In the genomic region with DNA sequence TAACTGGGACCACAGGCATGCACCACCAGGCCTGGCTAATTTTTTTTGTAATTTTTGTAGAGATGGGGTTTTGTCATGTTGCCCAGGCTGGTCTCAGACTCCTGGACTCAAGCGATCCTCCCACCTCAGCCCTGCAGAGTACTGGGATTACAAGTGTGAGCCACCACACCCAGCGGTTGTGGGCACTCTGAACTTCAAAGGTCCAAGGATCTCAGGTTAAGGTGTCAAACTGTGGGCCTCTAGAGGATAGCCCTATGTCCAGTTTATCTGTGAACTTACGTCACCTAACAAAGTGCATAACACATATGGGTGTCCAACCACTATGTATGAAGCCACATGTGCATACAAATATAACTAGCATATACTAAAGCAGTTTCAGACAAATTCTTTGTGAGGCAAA, we compare ENCODE assay signal across 16 cellular contexts. TPM values are rescaled to one million over a fixed set of nuclear protein-coding genes. Genes with fewer than 3 reads are reported as not detected.
DNase-seq lines count a peak whose midpoint lies in the region; TF ChIP-seq lines count a peak whose summit lies in the region.
"Had no signal": no experiment of that assay in that cellular context is flagged by ENCODE, and none has a peak within 500 bp of the region (broad histone marks: within the 10 kb centered on the region; RNA-seq: fewer than 3 reads in every experiment).

No MANE protein-coding gene starts in this region.

- no peak for TF ChIP-seq POLR2A in stomach (IDR thresholded peaks at IDR 0.05)

- peaks cover 2% of the 10 kb centered on the region for H3K27me3 Mint-ChIP-seq in activated CD4-positive, alpha-beta memory T cell treated with anti-CD3 and anti-CD28 coated beads for 36 hours
- H3K27me3 Mint-ChIP-seq: naive B cell had no signal

- no peak for TF ChIP-seq EP300 in stomach (IDR thresholded peaks at IDR 0.05)

- H3K27me3 ChIP-seq in stomach (no peaks in the 10 kb centered on the region), dorsolateral prefrontal cortex (no peaks in the 10 kb centered on the region)

- intact Hi-C loops in activated CD4-positive, alpha-beta memory T cell treated with anti-CD3 and anti-CD28 coated beads for 36 hours (cut with micrococcal nuclease) = loop anchor here (5.0 kb wide), 1 partner anchor 253 kb away; a partner anchor contains a TSS
- intact Hi-C loops in stomach (cut with DNase I; ENCODE audit: low total_unique reads) (no loop called here), dorsolateral prefrontal cortex (cut with DNase I) (no loop called here)

- H3K9me3 Mint-ChIP-seq in activated CD4-positive, alpha-beta memory T cell treated with anti-CD3 and anti-CD28 coated beads for 36 hours = peaks cover 3% of the 10 kb centered on the region
- H3K9me3 Mint-ChIP-seq: naive B cell had no signal

- H3K27ac ChIP-seq in stomach (peak overlapping the region in 3 of 5 donors; percentile 37 to 57 (median 52)), dorsolateral prefrontal cortex (peak overlapping the region in 12 of 59 donors; percentile 5 to 70 (median 38))
- H3K27ac ChIP-seq: psoas muscle had no signal

- POLR2A ChIA-PET in activated CD4-positive, alpha-beta memory T cell treated with anti-CD3 and anti-CD28 coated beads for 36 hours (lab: Charles Lee) = interaction anchor here (1.0 to 14.3 kb wide), 4 partner anchors 10 to 21 kb away, joined by 3 to 343 read pairs (median 82); no protein-coding TSS in a partner anchor

- H3K4me1 ChIP-seq in stomach = peaks cover 0 to 19% (median 0%) of the 10 kb centered on the region in 4 donors
- H3K4me1 ChIP-seq: psoas muscle had no signal

- H3K36me3 ChIP-seq in stomach = no peaks in the 10 kb centered on the region

- no peaks in the 10 kb centered on the region for H3K9me3 ChIP-seq in stomach
- H3K9me3 ChIP-seq: psoas muscle had no signal

- H3K4me3 ChIP-seq in stomach = no peak overlapping the region
- H3K4me3 ChIP-seq in dorsolateral prefrontal cortex = no peak overlapping the region
- H3K4me3 ChIP-seq: psoas muscle had no signal

- H3K4me3 Mint-ChIP-seq in activated CD4-positive, alpha-beta memory T cell treated with anti-CD3 and anti-CD28 coated beads for 36 hours = peak overlapping the region; percentile 10

- no peak for TF ChIP-seq CTCF in stomach (IDR thresholded peaks at IDR 0.05)
- no peak for TF ChIP-seq CTCF in dorsolateral prefrontal cortex (IDR thresholded peaks at IDR 0.05 in 54 of 56, conservative IDR thresholded peaks at IDR 0.05 in 2 of 56; ENCODE audit: low read depth in 1 of 56, partially characterized antibody in 56 of 56)

- H3K4me1 Mint-ChIP-seq in activated CD4-positive, alpha-beta memory T cell treated with anti-CD3 and anti-CD28 coated beads for 36 hours (ENCODE audit: low read depth) = peaks cover 71% of the 10 kb centered on the region

- WGBS in stomach, 5 donors = 78 to 93% (median 91%) methylated on average over 3 of the region's 3 CpGs

- CTCF ChIA-PET in activated CD4-positive, alpha-beta memory T cell treated with anti-CD3 and anti-CD28 coated beads for 36 hours (lab: Charles Lee) = interaction anchor here (10.3 kb wide), 1 partner anchor 21 kb away, joined by 112 read pairs; no protein-coding TSS in a partner anchor

- H3K27ac Mint-ChIP-seq in activated CD4-positive, alpha-beta memory T cell treated with anti-CD3 and anti-CD28 coated beads for 36 hours = peak overlapping the region; percentile 80

- DNase-seq in activated effector memory CD4-positive, alpha-beta T cell treated with anti-CD3 and anti-CD28 coated beads, Interleukin-2, amount 50 U/mL, for 16 hours = peak; percentile 50
- no peak for DNase-seq in activated effector memory CD4-positive, alpha-beta T cell treated with Interleukin-2 at 50 U/mL for 16 hours
- peak; percentile 50 for DNase-seq in activated CD4-positive, alpha-beta memory T cell treated with anti-CD3 and anti-CD28 coated beads for 36 hours
- peak; percentile 10 for DNase-seq in iris pigment epithelial cell (ENCODE audit: low read depth)
- peak; percentile 15 for DNase-seq in stomach
- no peak for DNase-seq in NCI-H82 (lab: John Stamatoyannopoulos, UW)
- no peak for DNase-seq in NCI-H128 (lab: John Stamatoyannopoulos, UW; ENCODE audit: unreplicated experiment)
- DNase-seq in dorsolateral prefrontal cortex = no peak
- DNase-seq: anterior cingulate cortex, left colon, naive B cell, NCI-H1092, NCI-H2227 treated with DMSO at 0.1 percent for 48 hours, psoas muscle, SIG-M5, trophoblast cell had no signal

- H3K36me3 Mint-ChIP-seq in activated CD4-positive, alpha-beta memory T cell treated with anti-CD3 and anti-CD28 coated beads for 36 hours = peaks cover 20% of the 10 kb centered on the region
- H3K36me3 Mint-ChIP-seq: naive B cell had no signal

RNA-seq across cellular contexts. Expression of a gene that starts 3.2 kb away (rescaled TPM):
- 100 to 1,000 TPM; 961 to 988 TPM for total RNA-seq in activated CD4-positive, alpha-beta memory T cell treated with anti-CD3 and anti-CD28 coated beads for 36 hours
- 1 to 10 TPM in 2 of 5 donors, under 1 TPM in 1, not detected in 2; 0.45 to 2.3 (median 1.5) TPM for total RNA-seq in stomach
- 1 to 10 TPM in 1 of 3 donors, under 1 TPM in 2; 0.46 to 1.3 (median 0.60) TPM for polyA plus RNA-seq in stomach
- under 1 TPM in 7 of 120 experiments, not detected in 113; 0.19 to 0.83 (median 0.68) TPM for total RNA-seq in dorsolateral prefrontal cortex

RNA-seq across cellular contexts. Expression of a gene that starts 23.4 kb away (rescaled TPM):
- total RNA-seq in activated CD4-positive, alpha-beta memory T cell treated with anti-CD3 and anti-CD28 coated beads for 36 hours = 100 to 1,000 TPM; 151 to 155 TPM
- total RNA-seq in stomach = 100 to 1,000 TPM in 3 of 5 donors, 10 to 100 TPM in 2; 71.0 to 168 (median 105) TPM
- 10 to 100 TPM; 41.4 to 58.5 (median 50.9) TPM for polyA plus RNA-seq in stomach
- total RNA-seq in dorsolateral prefrontal cortex = 100 to 1,000 TPM in 44 of 120 experiments, 10 to 100 TPM in 76; 67.3 to 155 (median 95.4) TPM

Comparison
In these comparisons a context has a peak if more than half of its experiments do, and no peak if none do; other contexts are left out.
1. DNase-seq: peak in activated effector memory CD4-positive, alpha-beta T cell treated with anti-CD3 and anti-CD28 coated beads, Interleukin-2, amount 50 U/mL, for 16 hours (single experiment), activated CD4-positive, alpha-beta memory T cell treated with anti-CD3 and anti-CD28 coated beads for 36 hours (single experiment), iris pigment epithelial cell (single experiment) and stomach (single experiment); none in activated effector memory CD4-positive, alpha-beta T cell treated with Interleukin-2 at 50 U/mL for 16 hours (single experiment), NCI-H82 (single experiment), NCI-H128 (single experiment) and dorsolateral prefrontal cortex (0 of 10).
2. RNA of a gene that starts 3.2 kb away (total RNA-seq): 961 to 988 TPM in activated CD4-positive, alpha-beta memory T cell treated with anti-CD3 and anti-CD28 coated beads for 36 hours; 0.45 to 2.3 TPM in stomach and 0.19 to 0.83 TPM in dorsolateral prefrontal cortex; every median in the first group is over 100 times any median in the second.